Comparison of ENCODE assay signal across 8 cellular contexts in genomic region chr12:55073043-55074022, GRCh38. TPM values are rescaled to one million over a fixed set of nuclear protein-coding genes. Genes with fewer than 3 reads are reported as not detected.
DNase-seq lines count a peak whose midpoint lies in the region; ATAC-seq, FAIRE-seq and TF ChIP-seq lines count a peak whose summit lies in the region.

No MANE protein-coding gene starts in this region.

- H3K9me2 ChIP-seq in PC-3 (replicated peaks; ENCODE audit: low read length) = no peaks in the 10 kb centered on the region

- H3K9me3 Mint-ChIP-seq in nephron = no peaks in the 10 kb centered on the region

- H3K4me2 ChIP-seq in PC-3 (ENCODE audit: low read length) = no peak overlapping the region

- ATAC-seq in PC-3 = peak; percentile 62; the same call in 1 of the 2 replicates

- H3F3A ChIP-seq in PC-3 (ENCODE audit: low read length, unreplicated experiment) = no peaks in the 10 kb centered on the region

- no peak overlapping the region for H3K4me3 Mint-ChIP-seq in nephron

- H3K9me3 ChIP-seq in PC-3 (ENCODE audit: low read length) (no peaks in the 10 kb centered on the region), esophagus squamous epithelium (no peaks in the 10 kb centered on the region)

- POLR2A ChIA-PET in PC-3 (lab: Charles Lee; ENCODE audit: unreplicated experiment) = no interaction called here

- H2AFZ ChIP-seq in PC-3 (ENCODE audit: low read length) = no peak overlapping the region

- intact Hi-C loops in PC-3 (cut with micrococcal nuclease) (loop anchor here (1.0 kb wide), 3 partner anchors 80 to 371 kb away; no protein-coding TSS in a partner anchor), esophagus squamous epithelium (cut with DNase I) (loop anchor here (5.0 kb wide), 1 partner anchor 81 kb away; no protein-coding TSS in a partner anchor)

- peak; percentile 56 for FAIRE-seq in GM12891 (lab: Jason Lieb, UNC)

- TF ChIP-seq POLR2A in GM12891 (IDR thresholded peaks at IDR 0.05; ENCODE audit: low read depth, low read length) (no peak), esophagus squamous epithelium (IDR thresholded peaks at IDR 0.05) (no peak)

- TF ChIP-seq CTCF in 22Rv1 (IDR thresholded peaks at IDR 0.05) (peak; percentile 90), PC-3 (conservative IDR thresholded peaks at IDR 0.05; ENCODE audit: low read depth, low read length) (peak; percentile 89), esophagus squamous epithelium (IDR thresholded peaks at IDR 0.05) (peak; percentile 72 to 84 (median 82)), nephron (IDR thresholded peaks at IDR 0.05; ENCODE audit: unreplicated experiment in 3 of 3) (peak; percentile 86 to 90 (median 88))

- no peaks in the 10 kb centered on the region for H3K79me2 ChIP-seq in PC-3 (ENCODE audit: low read length)

- H3K36me3 ChIP-seq in PC-3 (ENCODE audit: low read depth, low read length) = no peaks in the 10 kb centered on the region; the same call in 1 of the 2 replicates
- no peaks in the 10 kb centered on the region for H3K36me3 ChIP-seq in esophagus squamous epithelium

- H3K27me3 ChIP-seq in PC-3 (ENCODE audit: low read length) (peaks cover 28% of the 10 kb centered on the region), esophagus squamous epithelium (peaks cover 0 to 14% (median 0%) of the 10 kb centered on the region in 4 donors)

- 30 to 31% methylated on average over 8 of the region's 8 CpGs for WGBS in esophagus squamous epithelium, 2 donors

- H4K20me1 ChIP-seq in PC-3 (ENCODE audit: low read length) = no peaks in the 10 kb centered on the region

- DNase-seq in GM12891 (ENCODE audit: insufficient read length, low spot score) (no peak), HT1080 (ENCODE audit: low read depth) (peak; percentile 28), PC-3 (peak; percentile 81), activated T-cell treated with anti-CD3 and anti-CD28 coated beads for 48 hours (ENCODE audit: low read depth) (peak; percentile 59), esophagus squamous epithelium (lab: John Stamatoyannopoulos, UW) (no peak)
- DNase-seq in stimulated activated naive CD4-positive, alpha-beta T cell treated with Interleukin-2 at 50 U/mL for 16 hours (lab: John Stamatoyannopoulos, UW) = peak; percentile 67

- H3K27me3 Mint-ChIP-seq in nephron (ENCODE audit: low read depth) = peaks cover 5% of the 10 kb centered on the region

- H3K27ac ChIP-seq in 22Rv1 (no peak overlapping the region), PC-3 (ENCODE audit: low read length) (no peak overlapping the region), esophagus squamous epithelium (no peak overlapping the region)

- CTCF ChIA-PET in PC-3 (lab: Charles Lee) = interaction anchor here (1.8 kb wide), 1 partner anchor 80 kb away, joined by 24 read pairs; no protein-coding TSS in a partner anchor

- H3K4me1 Mint-ChIP-seq in nephron = no peaks in the 10 kb centered on the region

- H3K4me3 ChIP-seq in PC-3 (ENCODE audit: low read length) = no peak overlapping the region
- no peak overlapping the region for H3K4me3 ChIP-seq in esophagus squamous epithelium

- H3K4me1 ChIP-seq in PC-3 (ENCODE audit: insufficient read depth, low read length) (no peaks in the 10 kb centered on the region), esophagus squamous epithelium (no peaks in the 10 kb centered on the region)

- H3K27ac Mint-ChIP-seq in nephron = no peak overlapping the region

- no peak overlapping the region for H3K9ac ChIP-seq in PC-3 (ENCODE audit: low read length)

- BruUV-seq in PC-3 (replicated peaks; lab: Mats Ljungman, UMichigan) = no TSS peak

- no peaks in the 10 kb centered on the region for H3K36me3 Mint-ChIP-seq in nephron (ENCODE audit: low read depth)

TF ChIP-seq in GM12891, 5 proteins besides CTCF, POLR2A, EP300 and RAD21:
- TF ChIP-seq POLR2AphosphoS5 (IDR thresholded peaks at IDR 0.05; ENCODE audit: low read depth, low read length) (no peak), TAF1 (IDR thresholded peaks at IDR 0.05; ENCODE audit: low read depth, low read length) (no peak), PAX5 (IDR thresholded peaks at IDR 0.05; ENCODE audit: insufficient read depth, low read length, severe bottlenecking) (no peak), POU2F2 (IDR thresholded peaks at IDR 0.05; ENCODE audit: low read depth, low read length) (no peak)

RNA-seq across cellular contexts. Expression of gene OR9K2, which starts 52.9 kb away (rescaled TPM):
- not detected for polyA plus RNA-seq in GM12891 (2012; ENCODE audit: low read depth, missing spikeins)
- total RNA-seq in HT1080 (2014; rRNA removed; shearing (Covaris generic)) = not detected in 2 replicates
- not detected in 2 replicates for polyA plus RNA-seq in HT1080 (2015; cell fraction: cytosol; rRNA removed)
- polyA plus RNA-seq in HT1080 (2015; cell fraction: nucleus; rRNA removed) = not detected in 2 replicates
- total RNA-seq in PC-3 (2014; rRNA removed) = not detected in 2 replicates
- not detected for total RNA-seq in esophagus squamous epithelium

RNA-seq across cellular contexts. Expression of gene NEUROD4, which starts 53.6 kb away (rescaled TPM):
- polyA plus RNA-seq in GM12891 (2012; ENCODE audit: low read depth, missing spikeins) = not detected
- not detected in 2 replicates for total RNA-seq in HT1080 (2014; rRNA removed; shearing (Covaris generic))
- polyA plus RNA-seq in HT1080 (2015; cell fraction: cytosol; rRNA removed) = not detected in 2 replicates
- polyA plus RNA-seq in HT1080 (2015; cell fraction: nucleus; rRNA removed) = not detected in 2 replicates
- total RNA-seq in PC-3 (2014; rRNA removed) (not detected in 2 replicates), esophagus squamous epithelium (not detected)

Comparison
In these comparisons a context has a peak if more than half of its experiments do, and no peak if none do; other contexts are left out.
1. DNase-seq: peak in HT1080 (single experiment), PC-3 (single experiment), activated T-cell treated with anti-CD3 and anti-CD28 coated beads for 48 hours (single experiment) and stimulated activated naive CD4-positive, alpha-beta T cell treated with Interleukin-2 at 50 U/mL for 16 hours (single experiment); none in GM12891 (single experiment) and esophagus squamous epithelium (single experiment).
2. Peak in every context shown above with its lines, with median percentiles within 50 percentile points of each other: CTCF ChIP-seq.